In genomic region chr11:132911186-132911585, GRCh38 we compare ENCODE assay signal across 13 cellular contexts.
DNase-seq lines count a peak whose midpoint lies in the region; ATAC-seq and TF ChIP-seq lines count a peak whose summit lies in the region.
"Had no signal": no experiment of that assay in that cellular context is flagged by ENCODE, and none has a peak within 500 bp of the region (broad histone marks: within the 10 kb centered on the region; RNA-seq: fewer than 3 reads in every experiment).

No MANE protein-coding gene starts in this region.

- H3K27ac ChIP-seq in GM23248 (no peak overlapping the region), vagina (no peak overlapping the region)
- H3K27ac ChIP-seq: thoracic aorta had no signal

- WGBS in GM23248 (ENCODE audit: low coverage in 1 of 2, low lambda C conversion rate in 2 of 2, missing lambda C conversion rate in 2 of 2), 2 experiments = 27 to 30% methylated on average over 7 of the region's 7 CpGs

- no peak for TF ChIP-seq CTCF in fibroblast of the aortic adventitia (IDR thresholded peaks at IDR 0.05; ENCODE audit: insufficient read depth, low read length)
- no peak for TF ChIP-seq CTCF in retinal pigment epithelial cell (conservative IDR thresholded peaks at IDR 0.05; ENCODE audit: low read depth, low read length)
- no peak for TF ChIP-seq CTCF in vagina (IDR thresholded peaks at IDR 0.05)

- H3K27me3 ChIP-seq in GM23248 (replicated peaks; ENCODE audit: insufficient read depth) (no peaks in the 10 kb centered on the region), vagina (no peaks in the 10 kb centered on the region)

- H3K9me2 ChIP-seq in GM23248 (ENCODE audit: insufficient read depth) = no peaks in the 10 kb centered on the region

- ATAC-seq in GM18909 (IDR thresholded peaks at IDR 0.05; ENCODE audit: poor library complexity, unreplicated experiment) = no peak
- ATAC-seq: naive thymus-derived CD4-positive, alpha-beta T cell had no signal

- H3K9me3 ChIP-seq in GM23248 (ENCODE audit: low read depth) (no peaks in the 10 kb centered on the region), vagina (no peaks in the 10 kb centered on the region)
- H3K9me3 ChIP-seq: thoracic aorta had no signal

- no peak overlapping the region for H3K4me3 ChIP-seq in GM23248
- H3K4me3 ChIP-seq in fibroblast of the aortic adventitia (ENCODE audit: low read depth, low read length) = no peak overlapping the region
- no peak overlapping the region for H3K4me3 ChIP-seq in retinal pigment epithelial cell (ENCODE audit: low read length)
- no peak overlapping the region for H3K4me3 ChIP-seq in vagina
- H3K4me3 ChIP-seq: thoracic aorta had no signal

- H3K4me1 ChIP-seq in GM23248 (ENCODE audit: insufficient read depth) (peaks cover 13% of the 10 kb centered on the region), vagina (no peaks in the 10 kb centered on the region)

- in situ Hi-C loops in GM23248 (cut with MboI) = no loop called here

- no peaks in the 10 kb centered on the region for H3F3A ChIP-seq in GM23248 (ENCODE audit: insufficient read depth)

- H3K4me2 ChIP-seq in GM23248 (ENCODE audit: unreplicated experiment) = peak overlapping the region; percentile 52

- H4K20me1 ChIP-seq in GM23248 (ENCODE audit: insufficient read depth) = no peaks in the 10 kb centered on the region

- H3K79me2 ChIP-seq in GM23248 (ENCODE audit: insufficient read depth) = no peaks in the 10 kb centered on the region

- intact Hi-C loops in vagina (cut with DNase I) = no loop called here

- H3K9ac ChIP-seq in GM23248 = no peak overlapping the region

- TF ChIP-seq POLR2A in vagina (IDR thresholded peaks at IDR 0.05) = no peak

- H2AFZ ChIP-seq in GM23248 = no peak overlapping the region

- DNase-seq in GM23248 (peak; percentile 52), RPMI7951 (ENCODE audit: low read depth) (peak; percentile 85), fibroblast of the aortic adventitia (ENCODE audit: low read depth) (peak; percentile 2), retinal pigment epithelial cell (ENCODE audit: low read depth) (peak; percentile 80), vagina (ENCODE audit: extremely low spot score in 2 of 2) (no peak), ecto neural progenitor cell (ENCODE audit: low spot score) (no peak)
- DNase-seq: activated CD4-positive, alpha-beta T cell treated with anti-CD3 and anti-CD28 coated beads, Interleukin-2, amount 50 U/mL, for 1 hour; DMS79 treated with DMSO at 0.1 percent for 48 hours; H9; naive thymus-derived CD4-positive, alpha-beta T cell; T-helper 1 cell had no signal

- H3K36me3 ChIP-seq in GM23248 (ENCODE audit: low read depth) (no peaks in the 10 kb centered on the region), vagina (no peaks in the 10 kb centered on the region)
- H3K36me3 ChIP-seq: thoracic aorta had no signal

Comparison
In these comparisons a context has a peak if more than half of its experiments do, and no peak if none do; other contexts are left out.
1. DNase-seq: peak in GM23248 (single experiment), RPMI7951 (single experiment), fibroblast of the aortic adventitia (single experiment) and retinal pigment epithelial cell (single experiment); none in vagina (0 of 2) and ecto neural progenitor cell (single experiment).